13 cellular contexts compared by ENCODE assay signal in genomic region chr2:105102963-105103421, GRCh38.
A peak's percentile ranks its signal among the peaks of the same experiment; 100 is the strongest.
DNase-seq lines count a peak whose midpoint lies in the region; ATAC-seq and TF ChIP-seq lines count a peak whose summit lies in the region.
"Had no signal": no experiment of that assay in that cellular context is flagged by ENCODE, and none has a peak within 500 bp of the region (broad histone marks: within the 10 kb centered on the region; RNA-seq: fewer than 3 reads in every experiment).

No MANE protein-coding gene starts in this region.

- peaks cover 30% of the 10 kb centered on the region for H3K4me1 ChIP-seq in HUES6 (ENCODE audit: control insufficient read depth, insufficient read depth, low read length)
- peaks cover 15% of the 10 kb centered on the region for H3K4me1 ChIP-seq in mammary epithelial cell (ENCODE audit: insufficient read depth, low read length)
- H3K4me1 ChIP-seq in mesodermal cell (ENCODE audit: control insufficient read depth, insufficient read depth, low read length, poor library complexity, severe bottlenecking), result peaks cover 15% of the 10 kb centered on the region
- H3K4me1 ChIP-seq: heart left ventricle, suprapubic skin had no signal

- H3K9me3 ChIP-seq in HUES6 (ENCODE audit: control insufficient read depth, insufficient read depth, low read depth, low read length), result no peaks in the 10 kb centered on the region
- no peaks in the 10 kb centered on the region for H3K9me3 ChIP-seq in mammary epithelial cell (replicated peaks; ENCODE audit: insufficient read depth, low read length)
- H3K9me3 ChIP-seq in mesodermal cell (ENCODE audit: control insufficient read depth, low read length), result no peaks in the 10 kb centered on the region
- H3K9me3 ChIP-seq: heart left ventricle, suprapubic skin had no signal

- peak overlapping the region; percentile 18 for H2AFZ ChIP-seq in mammary epithelial cell (ENCODE audit: low read depth, low read length)

- no peak overlapping the region for H3K27ac Mint-ChIP-seq in stimulated activated naive CD8-positive, alpha-beta T cell treated with anti-CD3 and anti-CD28 coated beads, Interleukin-15, amount 100 ng/mL, for 72 hours
- H3K27ac Mint-ChIP-seq: activated T-cell treated with anti-CD3 and anti-CD28 coated beads, Interleukin-2, amount 50 U/mL, for 72 hours had no signal

- no peaks in the 10 kb centered on the region for H3K9me3 Mint-ChIP-seq in stimulated activated naive CD8-positive, alpha-beta T cell treated with anti-CD3 and anti-CD28 coated beads, Interleukin-15, amount 100 ng/mL, for 72 hours
- H3K9me3 Mint-ChIP-seq: activated T-cell treated with anti-CD3 and anti-CD28 coated beads, Interleukin-2, amount 50 U/mL, for 72 hours had no signal

- in situ Hi-C loops in mammary epithelial cell (cut with MboI; ENCODE audit: low sequenced_read_pairs in 2 of 2), result loop anchor here in 1 of 2 donors (25.0 kb wide), 1 partner anchor 434 kb away; no protein-coding TSS in a partner anchor

- ATAC-seq in stimulated activated naive CD8-positive, alpha-beta T cell treated with anti-CD3 and anti-CD28 coated beads, Interleukin-15, amount 100 ng/mL, for 72 hours, result no peak
- ATAC-seq in GM19397 (IDR thresholded peaks at IDR 0.05; ENCODE audit: unreplicated experiment), result no peak
- ATAC-seq: activated T-cell treated with anti-CD3 and anti-CD28 coated beads, Interleukin-2, amount 50 U/mL, for 72 hours had no signal

- H3K27me3 Mint-ChIP-seq in stimulated activated naive CD8-positive, alpha-beta T cell treated with anti-CD3 and anti-CD28 coated beads, Interleukin-15, amount 100 ng/mL, for 72 hours, result no peaks in the 10 kb centered on the region

- BruUV-seq in mammary epithelial cell (replicated peaks; lab: Mats Ljungman, UMichigan), result no TSS peak

- intact Hi-C loops in mammary epithelial cell (cut with micrococcal nuclease), result no loop called here

- dilution Hi-C loops in mammary epithelial cell (cut with HindIII; ENCODE audit: low sequenced_read_pairs), result no loop called here

- 44% methylated on average over 12 of the region's 13 CpGs for WGBS in mammary epithelial cell (ENCODE audit: low coverage, missing lambda C conversion rate)
- WGBS in mesodermal cell (ENCODE audit: insufficient coverage in 2 of 2), 2 experiments, result 35 to 44% methylated on average over 11 to 13 of the region's 13 CpGs

- H3K4me3 Mint-ChIP-seq in stimulated activated naive CD8-positive, alpha-beta T cell treated with anti-CD3 and anti-CD28 coated beads, Interleukin-15, amount 100 ng/mL, for 72 hours, result no peak overlapping the region
- H3K4me3 Mint-ChIP-seq: activated T-cell treated with anti-CD3 and anti-CD28 coated beads, Interleukin-2, amount 50 U/mL, for 72 hours had no signal

- no peaks in the 10 kb centered on the region for H3K79me2 ChIP-seq in mammary epithelial cell (ENCODE audit: insufficient read depth, low read length)

- no peak for TF ChIP-seq CTCF in mammary epithelial cell (conservative IDR thresholded peaks at IDR 0.05 in 1 of 2, IDR thresholded peaks at IDR 0.05 in 1 of 2; ENCODE audit: extremely low read depth in 1 of 2, insufficient read depth in 1 of 2, low read depth in 1 of 2, low read length in 2 of 2)

- H3K4me1 Mint-ChIP-seq in stimulated activated naive CD8-positive, alpha-beta T cell treated with anti-CD3 and anti-CD28 coated beads, Interleukin-15, amount 100 ng/mL, for 72 hours, result no peaks in the 10 kb centered on the region

- H3K27ac ChIP-seq in HUES6 (ENCODE audit: low read depth, low read length) (peak overlapping the region; percentile 32; the same call in 1 of the 2 replicates), mammary epithelial cell (ENCODE audit: insufficient read depth, low read depth, low read length) (no peak overlapping the region), mesodermal cell (ENCODE audit: low read depth, low read length, severe bottlenecking) (peak overlapping the region; percentile 46)
- H3K27ac ChIP-seq: heart left ventricle, SK-N-MC, suprapubic skin had no signal

- H3K4me3 ChIP-seq in HUES6 (ENCODE audit: low read depth, low read length) (peak overlapping the region; percentile 43), mammary epithelial cell (replicated peaks in 1 of 3; ENCODE audit: insufficient read depth in 1 of 3, low read depth in 2 of 3, low read length in 3 of 3) (no peak overlapping the region), mesodermal cell (ENCODE audit: extremely low read depth, insufficient read depth, low read length, poor library complexity, severe bottlenecking) (no peak overlapping the region)
- H3K4me3 ChIP-seq: heart left ventricle, SK-N-MC, suprapubic skin had no signal

- CTCF ChIA-PET in mammary epithelial cell (lab: Charles Lee; ENCODE audit: low non-redundant PET), result interaction anchor here (1.0 kb wide), 1 partner anchor 32 kb away, joined by 3 read pairs; no protein-coding TSS in a partner anchor

- H3K27me3 ChIP-seq in HUES6 (ENCODE audit: control insufficient read depth, insufficient read depth, low read length) (no peaks in the 10 kb centered on the region), mammary epithelial cell (ENCODE audit: insufficient read depth, low read length) (no peaks in the 10 kb centered on the region)
- H3K27me3 ChIP-seq: heart left ventricle, suprapubic skin had no signal

- H3K9ac ChIP-seq in HUES6 (ENCODE audit: low read length) (peak overlapping the region; percentile 59), mammary epithelial cell (ENCODE audit: insufficient read depth, low read length) (no peak overlapping the region)

- H3K36me3 ChIP-seq in HUES6 (ENCODE audit: control insufficient read depth, insufficient read depth, low read length) (peaks cover 25% of the 10 kb centered on the region), mammary epithelial cell (ENCODE audit: insufficient read depth, low read length) (peaks cover 1% of the 10 kb centered on the region), mesodermal cell (ENCODE audit: control insufficient read depth, insufficient read depth, low read length) (peaks cover 26% of the 10 kb centered on the region)

- no peaks in the 10 kb centered on the region for H4K20me1 ChIP-seq in mammary epithelial cell (ENCODE audit: insufficient read depth, low read length)

- DNase-seq in EH (ENCODE audit: low read depth), result peak; percentile 84
- peak; percentile 61 for DNase-seq in mammary epithelial cell
- no peak for DNase-seq in stimulated activated naive CD8-positive, alpha-beta T cell treated with anti-CD3 and anti-CD28 coated beads, Interleukin-15, amount 100 ng/mL, for 72 hours
- DNase-seq in SK-N-DZ (ENCODE audit: low spot score), result no peak
- DNase-seq in COLO668 (lab: John Stamatoyannopoulos, UW; ENCODE audit: unreplicated experiment), result no peak
- DNase-seq: activated T-cell treated with anti-CD3 and anti-CD28 coated beads, Interleukin-2, amount 50 U/mL, for 72 hours; heart left ventricle; MM.1S had no signal

- no peak overlapping the region for H3K4me2 ChIP-seq in mammary epithelial cell (ENCODE audit: insufficient read depth, low read depth, low read length)

Comparison
In these comparisons a context has a peak if more than half of its experiments do, and no peak if none do; other contexts are left out.
1. DNase-seq: peak in EH (single experiment) and mammary epithelial cell (single experiment); none in stimulated activated naive CD8-positive, alpha-beta T cell treated with anti-CD3 and anti-CD28 coated beads, Interleukin-15, amount 100 ng/mL, for 72 hours (0 of 2), SK-N-DZ (single experiment) and COLO668 (single experiment).